ENCODE assay signal across 16 cellular contexts in genomic region chr12:92196368-92196767, GRCh38.
"Had no signal": no experiment of that assay in that cellular context is flagged by ENCODE, and none has a peak within 500 bp of the region (broad histone marks: within the 10 kb centered on the region; RNA-seq: fewer than 3 reads in every experiment).

No MANE protein-coding gene starts in this region.

- H3K27ac ChIP-seq: SJSA1, SK-N-MC had no signal

- DNase-seq: KBM-7, NCI-H1092 treated with DMSO at 0.1 percent for 48 hours, NCI-H1436, NCI-H187, NCI-H2029, NCI-H2081 treated with DMSO at 0.1 percent for 48 hours, NCI-H2171 treated with DMSO at 0.1 percent for 48 hours, NCI-H345, NCI-H446 treated with DMSO at 0.1 percent for 48 hours, NCI-H510A treated with DMSO at 0.1 percent for 48 hours, NCI-H526, Right ventricle myocardium superior, RPMI8226, SIG-M5 had no signal

- H3K4me1 ChIP-seq: SJSA1 had no signal

- H3K4me3 ChIP-seq: SJSA1, SK-N-MC had no signal

- H3K27me3 ChIP-seq: SJSA1 had no signal

- H3K36me3 ChIP-seq: SJSA1 had no signal

- H3K9me3 ChIP-seq: SJSA1 had no signal
